ENCODE assay signal across 13 cellular contexts in the genomic region with DNA sequence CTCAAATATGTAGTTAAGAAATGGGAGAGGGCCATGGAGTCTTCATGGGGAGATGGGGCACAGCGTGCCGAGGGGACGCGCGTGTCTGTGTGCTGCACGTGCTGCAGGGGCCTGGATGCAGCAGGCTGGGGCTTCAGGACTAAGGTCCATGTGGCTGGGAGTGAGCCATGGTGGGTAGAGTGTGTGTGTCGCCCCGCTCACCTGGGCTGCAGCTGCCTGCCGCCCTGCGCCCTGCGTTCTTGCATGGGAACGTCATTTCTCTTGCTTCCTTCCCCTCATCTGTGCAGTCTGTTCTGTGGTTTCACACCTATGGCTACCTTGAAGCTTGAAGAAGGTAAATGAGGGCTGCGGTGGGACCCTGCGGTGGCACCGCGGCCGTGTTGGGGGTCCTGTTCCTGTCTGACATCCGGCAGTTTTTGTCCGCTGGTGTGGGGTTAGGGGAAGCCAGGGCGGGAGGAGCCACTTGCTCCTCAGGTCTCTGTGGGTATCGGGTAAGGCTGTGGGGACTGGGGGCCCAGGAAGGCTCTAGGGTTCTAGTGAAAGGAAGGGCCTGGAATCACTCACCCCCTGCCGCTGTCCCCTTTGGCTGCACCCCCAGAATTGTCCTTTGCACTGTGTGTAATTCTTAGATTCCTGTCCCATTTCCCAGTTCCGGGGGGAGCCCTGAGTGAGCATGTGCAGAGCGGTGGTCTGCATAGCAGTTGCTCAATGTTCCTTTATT. TPM values are rescaled to one million over a fixed set of nuclear protein-coding genes. Genes with fewer than 3 reads are reported as not detected.
DNase-seq lines count a peak whose midpoint lies in the region; ATAC-seq and TF ChIP-seq lines count a peak whose summit lies in the region.
"Had no signal": no experiment of that assay in that cellular context is flagged by ENCODE, and none has a peak within 500 bp of the region (broad histone marks: within the 10 kb centered on the region; RNA-seq: fewer than 3 reads in every experiment).

No MANE protein-coding gene starts in this region.

- H3K27me3 Mint-ChIP-seq in WTC11 (ENCODE audit: low read depth) (no peaks in the 10 kb centered on the region), immature natural killer cell (ENCODE audit: low read depth in 3 of 3) (peaks cover 4 to 6% (median 5%) of the 10 kb centered on the region in 3 donors)
- H3K27me3 Mint-ChIP-seq: stimulated activated naive B cell treated with anti-CD40 and anti-IgM and Interleukin-4, amounts not matched to agents 10 μg/mL and 1 μg/mL and 100 μg/mL, for 72 hours had no signal

- H2BK20ac ChIP-seq in IMR-90 (ENCODE audit: low read depth, low read length), result peak overlapping the region; percentile 64

- 100% methylated on average over 8 of the region's 24 CpGs; no CpG with 5 or more reads in 1 of the 2 experiments for WGBS in IMR-90 (ENCODE audit: extremely low coverage in 2 of 2, insufficient read length in 1 of 2), 2 experiments
- 94 to 96% methylated on average over 12 to 24 of the region's 24 CpGs for WGBS in testis, 2 donors

- TF ChIP-seq RAD21 in IMR-90 (IDR thresholded peaks at IDR 0.05; ENCODE audit: low read length), result no peak

- dilution Hi-C loops in IMR-90 (cut with HindIII; ENCODE audit: low sequenced_read_pairs, unreplicated experiment), result no loop called here

- H3K4me3 ChIP-seq in IMR-90 (ENCODE audit: insufficient read depth, low read depth, low read length) (no peak overlapping the region), testis (no peak overlapping the region)
- H3K4me3 ChIP-seq: gastroesophageal sphincter had no signal

- TF ChIP-seq POLR2A in IMR-90 (IDR thresholded peaks at IDR 0.05; ENCODE audit: low read depth, low read length), result no peak
- no peak for TF ChIP-seq POLR2A in testis (IDR thresholded peaks at IDR 0.05)

- no peak overlapping the region for H3K14ac ChIP-seq in IMR-90 (replicated peaks; ENCODE audit: low read depth, low read length)

- H3K4me2 ChIP-seq in IMR-90 (ENCODE audit: low read depth, low read length), result no peak overlapping the region

- H2BK15ac ChIP-seq in IMR-90 (ENCODE audit: low read depth, low read length), result peak overlapping the region; percentile 62; the same call in 1 of the 3 replicates

- H3K27ac Mint-ChIP-seq in WTC11 (no peak overlapping the region), immature natural killer cell (peak overlapping the region in 3 of 6 donors; percentile 13 to 82 (median 71))

- peak overlapping the region; percentile 63 for H2BK120ac ChIP-seq in IMR-90 (ENCODE audit: low read depth, low read length)

- no TSS peak for BruUV-seq in IMR-90 (replicated peaks; lab: Mats Ljungman, UMichigan)

- in situ Hi-C loops in IMR-90 (cut with MboI; ENCODE audit: low sequenced_read_pairs), result no loop called here

- peaks cover 0 to 6% of the 10 kb centered on the region in 2 experiments; a peak in 1 of 4 replicates for H3K79me1 ChIP-seq in IMR-90 (ENCODE audit: low read depth in 1 of 2, low read length in 2 of 2)

- H3K27ac ChIP-seq in IMR-90 (ENCODE audit: insufficient read depth, low read length), result no peak overlapping the region
- no peak overlapping the region for H3K27ac ChIP-seq in testis

- no peak overlapping the region for H4K8ac ChIP-seq in IMR-90 (ENCODE audit: low read depth in 2 of 2, low read length in 2 of 2)

- H3K36me3 ChIP-seq in IMR-90 (ENCODE audit: control insufficient read depth, insufficient read depth, low read length), result no peaks in the 10 kb centered on the region
- no peaks in the 10 kb centered on the region for H3K36me3 ChIP-seq in testis (ENCODE audit: low read depth, missing control alignments)
- H3K36me3 ChIP-seq: gastroesophageal sphincter had no signal

- H3K4me1 ChIP-seq in IMR-90 (ENCODE audit: control insufficient read depth, insufficient read depth, low read length), result peaks cover 21% of the 10 kb centered on the region
- peaks cover 27% of the 10 kb centered on the region for H3K4me1 ChIP-seq in testis

- CTCF ChIA-PET in IMR-90 (lab: Yijun Ruan, JAX), result interaction anchor here (1.0 kb wide), 1 partner anchor 164 kb away, joined by 3 read pairs; no protein-coding TSS in a partner anchor
- CTCF ChIA-PET in WTC11 (lab: Charles Lee), result no interaction called here

- peak overlapping the region; percentile 77 for H3K4ac ChIP-seq in IMR-90 (ENCODE audit: low read depth, low read length)

- H2AFZ ChIP-seq in IMR-90 (replicated peaks; ENCODE audit: low read length, poor library complexity), result no peak overlapping the region

- peaks cover 11% of the 10 kb centered on the region for H3K9me1 ChIP-seq in IMR-90 (ENCODE audit: insufficient read depth, low read length)

- H3K56ac ChIP-seq in IMR-90 (ENCODE audit: extremely low read depth, insufficient read depth, low read length), result no peak overlapping the region

- intact Hi-C loops in IMR-90 (cut with micrococcal nuclease) (no loop called here), testis (cut with DNase I; ENCODE audit: low total_unique reads) (no loop called here)

- no peak overlapping the region for H2BK5ac ChIP-seq in IMR-90 (ENCODE audit: low read depth, low read length, poor library complexity, severe bottlenecking)

- no peak overlapping the region for H3K18ac ChIP-seq in IMR-90 (ENCODE audit: low read depth, low read length)

- H3K23ac ChIP-seq in IMR-90 (ENCODE audit: low read depth, low read length), result no peak overlapping the region

- H3K9me3 Mint-ChIP-seq in WTC11 (no peaks in the 10 kb centered on the region), immature natural killer cell (no peaks in the 10 kb centered on the region)
- H3K9me3 Mint-ChIP-seq: stimulated activated naive B cell treated with anti-CD40 and anti-IgM and Interleukin-4, amounts not matched to agents 10 μg/mL and 1 μg/mL and 100 μg/mL, for 72 hours had no signal

- no peak overlapping the region for H2AK9ac ChIP-seq in IMR-90 (replicated peaks; ENCODE audit: low read depth, low read length, poor library complexity)

- peak overlapping the region; percentile 38 for H2AK5ac ChIP-seq in IMR-90 (ENCODE audit: low read depth, low read length)

- H3K4me1 Mint-ChIP-seq in WTC11 (peaks cover 23% of the 10 kb centered on the region), immature natural killer cell (peaks cover 12 to 16% of the 10 kb centered on the region in 2 donors)

- H3K36me3 Mint-ChIP-seq in WTC11 (no peaks in the 10 kb centered on the region), immature natural killer cell (no peaks in the 10 kb centered on the region)
- H3K36me3 Mint-ChIP-seq: stimulated activated naive B cell treated with anti-CD40 and anti-IgM and Interleukin-4, amounts not matched to agents 10 μg/mL and 1 μg/mL and 100 μg/mL, for 72 hours had no signal

- H4K91ac ChIP-seq in IMR-90 (ENCODE audit: insufficient read depth, low read depth, low read length), result peak overlapping the region; percentile 71

- H4K5ac ChIP-seq in IMR-90 (ENCODE audit: low read depth, low read length), result no peak overlapping the region

- no peak overlapping the region for H3K4me3 Mint-ChIP-seq in WTC11
- H3K4me3 Mint-ChIP-seq in immature natural killer cell, result peak overlapping the region in 4 of 5 donors; percentile 9 to 69 (median 63)
- H3K4me3 Mint-ChIP-seq: stimulated activated naive B cell treated with anti-CD40 and anti-IgM and Interleukin-4, amounts not matched to agents 10 μg/mL and 1 μg/mL and 100 μg/mL, for 72 hours had no signal

- H3K9ac ChIP-seq in IMR-90 (ENCODE audit: low read depth, low read length), result no peak overlapping the region

- H3K9me3 ChIP-seq in IMR-90 (ENCODE audit: control insufficient read depth, insufficient read depth, low read length) (no peaks in the 10 kb centered on the region), testis (no peaks in the 10 kb centered on the region)
- H3K9me3 ChIP-seq: gastroesophageal sphincter had no signal

- POLR2A ChIA-PET in IMR-90 (lab: Charles Lee; ENCODE audit: unreplicated experiment) (no interaction called here), WTC11 (lab: Charles Lee) (no interaction called here)

- DNase-seq in IMR-90 (no peak), WTC11 (ENCODE audit: low spot score) (peak; percentile 6), immature natural killer cell (peak; percentile 67 to 75 (median 69)), NCI-H2196 treated with DMSO at 0.1 percent for 48 hours (lab: John Stamatoyannopoulos, UW; ENCODE audit: unreplicated experiment) (no peak), testis (no peak)
- DNase-seq in stimulated activated CD8-positive, alpha-beta memory T cell treated with anti-CD3 and anti-CD28 coated beads, Interleukin-7, amount 100 ng/mL, for 48 hours (ENCODE audit: extremely low read depth in 1 of 2, low read depth in 1 of 2), result peak; percentile 8 to 15
- DNase-seq in stimulated activated CD4-positive, alpha-beta T cell treated with anti-CD3 and anti-CD28 coated beads, Interleukin-1b, Interleukin-23, amount 100 ng/mL, for 48 hours, result no peak
- DNase-seq: amygdala; C1 segment of cervical spinal cord; NCI-H1436; stimulated activated naive B cell treated with anti-CD40 and anti-IgM and Interleukin-4, amounts not matched to agents 10 μg/mL and 1 μg/mL and 100 μg/mL, for 72 hours had no signal

- H3K27me3 ChIP-seq in IMR-90 (ENCODE audit: control insufficient read depth, insufficient read depth, low read length), result no peaks in the 10 kb centered on the region
- H3K27me3 ChIP-seq in testis, result no peaks in the 10 kb centered on the region
- H3K27me3 ChIP-seq: gastroesophageal sphincter had no signal

- no peaks in the 10 kb centered on the region for H4K20me1 ChIP-seq in IMR-90 (ENCODE audit: insufficient read depth, low read length)

- no peak for TF ChIP-seq CTCF in IMR-90 (conservative IDR thresholded peaks at IDR 0.05; ENCODE audit: low read depth, low read length)
- no peak for TF ChIP-seq CTCF in WTC11 (IDR thresholded peaks at IDR 0.05)
- TF ChIP-seq CTCF in testis (IDR thresholded peaks at IDR 0.05), result no peak

- ATAC-seq in IMR-90 (ENCODE audit: low read depth) (no peak), WTC11 (no peak)
- ATAC-seq: gastroesophageal sphincter; HCT116; stimulated activated naive B cell treated with anti-CD40 and anti-IgM and Interleukin-4, amounts not matched to agents 10 μg/mL and 1 μg/mL and 100 μg/mL, for 72 hours had no signal

TF ChIP-seq in IMR-90, 13 proteins besides CTCF, POLR2A, EP300 and RAD21:
- TF ChIP-seq BHLHE40 (IDR thresholded peaks at IDR 0.05; ENCODE audit: low read depth, low read length), result no peak

RNA-seq across cellular contexts. Expression of a gene that starts 54.1 kb away (rescaled TPM):
- total RNA-seq in IMR-90 (2012; rRNA removed), result 29.7 and 29.9 TPM in 2 replicates
- polyA plus RNA-seq in IMR-90 (2012; rRNA removed), result 36.9 and 39.7 TPM in 2 replicates
- polyA plus RNA-seq in IMR-90 (2012; cell fraction: cytosol; rRNA removed), result 22.1 and 48.3 TPM in 2 replicates
- polyA plus RNA-seq in IMR-90 (2012; cell fraction: nucleus; rRNA removed; ENCODE audit: low replicate concordance), result 21.0 and 34.4 TPM in 2 replicates
- 50.3 to 55.5 TPM (median 55.1 TPM) in 3 replicates for total RNA-seq in WTC11 (2021)
- 1 to 10 TPM; 5.1 to 6.6 (median 6.0) TPM for polyA plus RNA-seq in immature natural killer cell
- total RNA-seq in testis, result 100 to 1,000 TPM; 143 to 203 TPM
- 58.7 TPM for polyA plus RNA-seq in testis (ENCODE audit: insufficient read depth, low read depth, low replicate concordance)

Comparison
In these comparisons a context has a peak if more than half of its experiments do, and no peak if none do; other contexts are left out.
1. DNase-seq: peak in WTC11 (single experiment), immature natural killer cell (3 of 3) and stimulated activated CD8-positive, alpha-beta memory T cell treated with anti-CD3 and anti-CD28 coated beads, Interleukin-7, amount 100 ng/mL, for 48 hours (2 of 2); none in IMR-90 (single experiment), stimulated activated CD4-positive, alpha-beta T cell treated with anti-CD3 and anti-CD28 coated beads, Interleukin-1b, Interleukin-23, amount 100 ng/mL, for 48 hours (single experiment), NCI-H2196 treated with DMSO at 0.1 percent for 48 hours (single experiment) and testis (single experiment).